Comparison of ENCODE assay signal across 8 cellular contexts in the genomic region with DNA sequence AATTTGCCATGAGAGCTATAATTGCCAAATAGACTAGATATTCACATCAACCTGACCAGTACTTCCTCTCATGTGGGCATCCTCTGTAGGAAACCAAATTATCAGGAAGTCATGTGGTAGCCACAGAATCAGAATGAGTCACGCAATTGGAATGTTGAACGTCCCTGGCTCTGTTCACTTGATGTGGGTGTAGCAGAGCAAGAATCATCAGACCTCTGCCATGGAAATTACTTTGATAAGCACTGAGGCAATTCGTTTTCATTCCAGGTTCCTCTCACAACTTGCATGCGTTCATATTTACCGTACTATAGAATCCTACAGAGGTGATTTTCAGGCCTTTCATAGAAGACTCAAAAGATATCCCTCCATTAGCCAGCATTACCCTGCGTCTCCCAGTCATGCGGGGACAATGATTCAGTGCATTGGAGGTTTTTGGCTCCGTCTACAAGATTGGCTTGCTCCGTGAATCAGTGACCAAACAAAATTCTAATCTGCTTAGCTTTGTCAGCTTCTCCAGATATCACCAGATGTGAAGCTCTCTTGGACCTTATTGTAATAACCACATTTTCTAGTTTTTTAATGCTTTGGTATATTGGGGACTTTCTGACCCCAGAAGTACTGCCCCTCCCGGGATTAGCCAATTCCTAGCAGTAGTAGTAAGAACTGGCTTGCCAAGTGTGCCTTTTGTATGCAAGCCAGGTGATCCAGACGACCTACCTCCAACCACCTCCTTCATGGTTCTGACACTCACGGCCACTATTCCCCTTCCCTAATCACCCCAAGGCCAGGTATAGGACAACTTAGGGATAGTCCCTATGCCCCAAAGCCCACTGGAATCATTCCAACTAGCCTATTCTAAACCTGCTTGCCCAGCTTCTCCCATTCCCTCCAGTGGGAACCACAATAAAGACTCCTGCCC.
DNase-seq lines count a peak whose midpoint lies in the region; ATAC-seq and TF ChIP-seq lines count a peak whose summit lies in the region.

No MANE protein-coding gene starts in this region.

- H3K4me3 Mint-ChIP-seq in endodermal cell = no peak overlapping the region

- H3K79me2 ChIP-seq in mesendoderm (ENCODE audit: control insufficient read depth, insufficient read depth, low read length) = no peaks in the 10 kb centered on the region

- H3K27me3 ChIP-seq in endodermal cell (ENCODE audit: control insufficient read depth, insufficient read depth, low read length, poor library complexity, severe bottlenecking) (no peaks in the 10 kb centered on the region), mesendoderm (ENCODE audit: insufficient read depth, low read length, poor library complexity) (no peaks in the 10 kb centered on the region)

- no peak overlapping the region for H2BK5ac ChIP-seq in mesendoderm (ENCODE audit: low read length)

- WGBS in endodermal cell (ENCODE audit: insufficient coverage in 1 of 2, insufficient read length in 1 of 2), 2 experiments = 81 to 87% methylated on average over 10 to 12 of the region's 12 CpGs
- no CpG with 5 or more reads among the region's 12 CpGs for WGBS in mesendoderm (ENCODE audit: extremely low coverage, insufficient coverage, low lambda C conversion rate)

- H3K9ac ChIP-seq in endodermal cell (ENCODE audit: extremely low read depth, low read length, poor library complexity, severe bottlenecking) (no peak overlapping the region), mesendoderm (ENCODE audit: low read length) (no peak overlapping the region)

- no peak overlapping the region for H2AK5ac ChIP-seq in mesendoderm (ENCODE audit: low read length)

- H3K36me3 Mint-ChIP-seq in endodermal cell (ENCODE audit: low read depth) = peaks cover 9% of the 10 kb centered on the region

- H3K27me3 Mint-ChIP-seq in endodermal cell (ENCODE audit: insufficient read depth) = no peaks in the 10 kb centered on the region

- no peak overlapping the region for H3K27ac ChIP-seq in endodermal cell (ENCODE audit: low read depth, low read length)
- H3K27ac ChIP-seq in mesendoderm (ENCODE audit: low read depth, low read length) = no peak overlapping the region

- H3K4me2 ChIP-seq in mesendoderm (ENCODE audit: low read length) = no peak overlapping the region

- no peak overlapping the region for H2BK120ac ChIP-seq in mesendoderm (ENCODE audit: low read depth, low read length)

- peak overlapping the region; percentile 71 for H3K27ac Mint-ChIP-seq in endodermal cell

- ATAC-seq in GM18517 (IDR thresholded peaks at IDR 0.05; ENCODE audit: unreplicated experiment) (no peak), HG03571 (IDR thresholded peaks at IDR 0.05; ENCODE audit: unreplicated experiment) (no peak), GM21737 (IDR thresholded peaks at IDR 0.05; ENCODE audit: unreplicated experiment) (no peak)

- H3K4me1 Mint-ChIP-seq in endodermal cell = peaks cover 11% of the 10 kb centered on the region

- no peaks in the 10 kb centered on the region for H3K9me3 Mint-ChIP-seq in endodermal cell

- H3K56ac ChIP-seq in mesendoderm (ENCODE audit: low read length) = no peak overlapping the region

- H3K18ac ChIP-seq in mesendoderm (ENCODE audit: low read length) = no peak overlapping the region

- no peak overlapping the region for H2BK15ac ChIP-seq in mesendoderm (replicated peaks; ENCODE audit: low read depth)

- H3K4me1 ChIP-seq in endodermal cell (ENCODE audit: control insufficient read depth, insufficient read depth, low read length) (no peaks in the 10 kb centered on the region), mesendoderm (ENCODE audit: control insufficient read depth, low read depth, low read length) (peaks cover 3% of the 10 kb centered on the region)

- no peak for TF ChIP-seq CTCF in endodermal cell (conservative IDR thresholded peaks at IDR 0.05)

- H3K36me3 ChIP-seq in endodermal cell (ENCODE audit: control insufficient read depth, insufficient read depth, low read length) (no peaks in the 10 kb centered on the region), mesendoderm (ENCODE audit: control insufficient read depth, insufficient read depth, low read length) (no peaks in the 10 kb centered on the region)

- no peak overlapping the region for H4K5ac ChIP-seq in mesendoderm (ENCODE audit: low read length)

- H3K4ac ChIP-seq in mesendoderm (ENCODE audit: low read depth, low read length) = no peak overlapping the region

- no peaks in the 10 kb centered on the region for H3K79me1 ChIP-seq in mesendoderm (ENCODE audit: low read length)

- H3K23ac ChIP-seq in mesendoderm (ENCODE audit: low read length) = no peak overlapping the region

- no peaks in the 10 kb centered on the region for H3K9me3 ChIP-seq in endodermal cell (ENCODE audit: control insufficient read depth, low read length)

- peak; percentile 99 for DNase-seq in GOT3 (lab: John Stamatoyannopoulos, UW)
- peak; percentile 64 to 94 for DNase-seq in NOMO-1 (lab: John Stamatoyannopoulos, UW; ENCODE audit: unreplicated experiment in 2 of 2)
- peak; percentile 80 for DNase-seq in endodermal cell
- DNase-seq in mesendoderm = peak; percentile 94
- DNase-seq in activated CD8-positive, alpha-beta memory T cell treated with anti-CD3 and anti-CD28 coated beads, Interleukin-2, amount 50 U/mL, for 4 hours = no peak

- no peak overlapping the region for H3K4me3 ChIP-seq in endodermal cell (ENCODE audit: low read length)
- no peak overlapping the region for H3K4me3 ChIP-seq in mesendoderm (ENCODE audit: low read length)

- H4K8ac ChIP-seq in mesendoderm (ENCODE audit: low read depth, low read length) = no peak overlapping the region
